In genomic region chr10:86356306-86356705, GRCh38 we compare ENCODE assay signal across 15 cellular contexts. TPM values are rescaled to one million over a fixed set of nuclear protein-coding genes. Genes with fewer than 3 reads are reported as not detected.
DNase-seq lines count a peak whose midpoint lies in the region; ATAC-seq and TF ChIP-seq lines count a peak whose summit lies in the region.
"Had no signal": no experiment of that assay in that cellular context is flagged by ENCODE, and none has a peak within 500 bp of the region (broad histone marks: within the 10 kb centered on the region; RNA-seq: fewer than 3 reads in every experiment).

No MANE protein-coding gene starts in this region.

- TF ChIP-seq CTCF in chondrocyte (IDR thresholded peaks at IDR 0.05), result no peak

- H3K27me3 Mint-ChIP-seq in chondrocyte (ENCODE audit: low read depth), result peaks cover 18% of the 10 kb centered on the region

- no peak for ATAC-seq in HG03159 (IDR thresholded peaks at IDR 0.05; ENCODE audit: unreplicated experiment)
- ATAC-seq in HG02840 (IDR thresholded peaks at IDR 0.05; ENCODE audit: low FRiP score, unreplicated experiment), result no peak
- no peak for ATAC-seq in HG02973 (IDR thresholded peaks at IDR 0.05; ENCODE audit: unreplicated experiment)
- ATAC-seq: GM23338 had no signal

- no peak overlapping the region for H3K4me3 Mint-ChIP-seq in chondrocyte (ENCODE audit: unreplicated experiment)
- H3K4me3 Mint-ChIP-seq: CD4-positive, alpha-beta memory T cell; GM23338 had no signal

- DNase-seq in AML-193 (lab: John Stamatoyannopoulos, UW), result peak; percentile 3 to 24
- peak; percentile 20 to 44 for DNase-seq in Kasumi-1 (lab: John Stamatoyannopoulos, UW)
- peak; percentile 49 for DNase-seq in chondrocyte (ENCODE audit: low spot score)
- DNase-seq in medulla oblongata (ENCODE audit: extremely low spot score), result peak; percentile 47
- no peak for DNase-seq in NCI-H1694 treated with DMSO at 0.1 percent for 48 hours (lab: John Stamatoyannopoulos, UW)
- DNase-seq: CD4-positive, alpha-beta memory T cell; DMS79; MM.1S; NCI-H1436 treated with DMSO at 0.1 percent for 48 hours; NCI-H2081 treated with DMSO at 0.1 percent for 48 hours; NCI-H524 had no signal

- no peaks in the 10 kb centered on the region for H3K36me3 Mint-ChIP-seq in chondrocyte (ENCODE audit: low read depth)
- H3K36me3 Mint-ChIP-seq: CD4-positive, alpha-beta memory T cell had no signal

- H3K9me3 Mint-ChIP-seq in chondrocyte (ENCODE audit: low read depth), result peaks cover 4% of the 10 kb centered on the region
- H3K9me3 Mint-ChIP-seq: GM23338 had no signal

- H3K4me1 Mint-ChIP-seq in chondrocyte (ENCODE audit: low read depth), result peaks cover 2% of the 10 kb centered on the region
- H3K4me1 Mint-ChIP-seq: CD4-positive, alpha-beta memory T cell; GM23338 had no signal

- no peak overlapping the region for H3K27ac Mint-ChIP-seq in chondrocyte (ENCODE audit: unreplicated experiment)
- H3K27ac Mint-ChIP-seq: CD4-positive, alpha-beta memory T cell; GM23338 had no signal

RNA-seq across cellular contexts. Expression of gene GRID1, which starts 10.3 kb away (rescaled TPM):
- 0.60 to 2.2 TPM (median 0.62 TPM) in 3 replicates for total RNA-seq in chondrocyte
- total RNA-seq: CD4-positive, alpha-beta memory T cell had no signal
